In the genomic region with DNA sequence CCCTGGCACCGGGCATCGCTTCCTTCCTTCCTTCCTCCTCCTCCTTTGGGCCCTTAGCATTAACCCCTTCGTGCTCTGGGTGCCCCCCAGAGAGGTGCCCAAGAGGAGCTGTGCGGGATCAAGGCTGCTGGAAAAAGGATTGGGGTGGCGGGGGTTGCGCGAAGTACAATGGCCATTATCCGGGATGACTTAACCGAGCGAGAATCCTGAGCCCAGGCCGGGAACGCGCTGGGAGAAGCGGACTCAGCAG, we compare ENCODE assay signal across 1 cellular context.
TF ChIP-seq lines count a peak whose summit lies in the region.

No MANE protein-coding gene starts in this region.

TF ChIP-seq in A549, 52 proteins besides CTCF, POLR2A, EP300 and RAD21 (continued from another document):
- no peak for TF ChIP-seq REST (IDR thresholded peaks at IDR 0.05)
